17 cellular contexts compared by ENCODE assay signal in the genomic region with DNA sequence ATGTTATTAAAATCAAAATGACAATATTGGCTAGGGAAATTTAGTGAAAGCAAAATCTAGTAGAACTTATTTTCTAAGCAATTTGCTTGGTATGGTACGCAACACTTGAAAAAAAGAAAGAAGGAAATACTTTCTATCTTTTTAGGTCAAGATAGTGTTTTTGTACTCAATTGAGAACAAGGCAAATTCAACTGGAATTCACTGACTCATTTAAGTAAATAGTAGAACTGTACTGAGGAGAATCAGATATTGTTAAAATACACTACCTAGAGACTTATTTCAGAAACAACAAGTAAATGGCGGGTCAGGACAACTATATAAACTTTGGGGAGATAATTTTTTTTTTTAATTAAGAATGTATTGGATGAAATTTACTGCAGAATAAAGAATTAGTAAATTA.
DNase-seq lines count a peak whose midpoint lies in the region; ATAC-seq lines count a peak whose summit lies in the region.
"Had no signal": no experiment of that assay in that cellular context is flagged by ENCODE, and none has a peak within 500 bp of the region (broad histone marks: within the 10 kb centered on the region; RNA-seq: fewer than 3 reads in every experiment).

No MANE protein-coding gene starts in this region.

- H3K27me3 ChIP-seq in adipocyte (replicated peaks; ENCODE audit: control insufficient read depth, insufficient read depth, low read length): no peaks in the 10 kb centered on the region

- no peak overlapping the region for H3K4me3 ChIP-seq in adipocyte (ENCODE audit: low read length)
- H3K4me3 ChIP-seq: A549, GM12878, GM23338, K562 had no signal

- H3K9ac ChIP-seq in adipocyte (ENCODE audit: low read length): no peak overlapping the region

- H3K4me1 ChIP-seq in adipocyte (ENCODE audit: control insufficient read depth, insufficient read depth, low read length): no peaks in the 10 kb centered on the region
- H3K4me1 ChIP-seq: A549, Caco-2 had no signal

- H3K9me3 ChIP-seq in adipocyte (ENCODE audit: control insufficient read depth, low read length): no peaks in the 10 kb centered on the region

- ATAC-seq in GM21526 (IDR thresholded peaks at IDR 0.05; ENCODE audit: low FRiP score, unreplicated experiment): no peak
- ATAC-seq: A549, GM12878, GM23338, K562 had no signal

- peak; percentile 1 for DNase-seq in DMS53 (lab: John Stamatoyannopoulos, UW)
- DNase-seq in DMS53 treated with DMSO at 0.1 percent for 48 hours (lab: John Stamatoyannopoulos, UW; ENCODE audit: unreplicated experiment): no peak
- peak; percentile 36 for DNase-seq in adipocyte (ENCODE audit: low read depth)
- peak; percentile 49 for DNase-seq in iris pigment epithelial cell (ENCODE audit: low read depth)
- no peak for DNase-seq in activated naive CD4-positive, alpha-beta T cell treated with anti-CD3 and anti-CD28 coated beads, Interleukin-2, amount 50 U/mL, for 16 hours
- DNase-seq in cortex of kidney (lab: John Stamatoyannopoulos, UW): no peak
- DNase-seq: AML-193; Caco-2; CD4-positive, alpha-beta T cell; DMS79 treated with DMSO at 0.1 percent for 48 hours; EL; HCEC 1CT had no signal

- H3K36me3 ChIP-seq in adipocyte (ENCODE audit: control insufficient read depth, insufficient read depth, low read length, severe bottlenecking): no peaks in the 10 kb centered on the region

Comparison
In these comparisons a context has a peak if more than half of its experiments do, and no peak if none do; other contexts are left out.
1. DNase-seq: peak in DMS53 (single experiment), adipocyte (single experiment) and iris pigment epithelial cell (single experiment); none in DMS53 treated with DMSO at 0.1 percent for 48 hours (single experiment), activated naive CD4-positive, alpha-beta T cell treated with anti-CD3 and anti-CD28 coated beads, Interleukin-2, amount 50 U/mL, for 16 hours (single experiment) and cortex of kidney (single experiment).